In the genomic region with DNA sequence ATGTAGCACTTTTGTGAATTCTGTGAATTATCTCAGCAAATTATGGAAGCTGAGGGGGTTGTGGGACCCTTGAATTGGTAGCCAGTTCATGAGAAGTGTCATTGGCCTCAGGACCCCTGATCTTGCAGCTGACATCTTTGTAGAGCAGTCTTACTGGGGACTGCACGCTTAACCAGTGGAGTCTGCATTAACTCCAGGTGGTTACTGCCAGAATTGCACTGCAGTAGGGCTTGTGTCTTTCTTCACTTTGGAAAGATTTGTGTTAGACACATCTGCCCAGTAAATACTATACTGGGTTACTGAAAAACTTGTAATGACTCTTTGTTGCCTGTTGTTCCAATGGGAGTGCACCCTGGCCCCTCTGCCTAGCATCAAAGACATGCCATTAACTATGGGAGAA, we compare ENCODE assay signal across 1 cellular context.
TF ChIP-seq lines count a peak whose summit lies in the region.

No MANE protein-coding gene starts in this region.

TF ChIP-seq in A549, 52 proteins besides CTCF, POLR2A, EP300 and RAD21 (continued from another document):
- TF ChIP-seq MAFK (IDR thresholded peaks at IDR 0.05; ENCODE audit: partially characterized antibody): no peak
- TF ChIP-seq KDM5A (IDR thresholded peaks at IDR 0.05): no peak
- TF ChIP-seq, protein P1, sequence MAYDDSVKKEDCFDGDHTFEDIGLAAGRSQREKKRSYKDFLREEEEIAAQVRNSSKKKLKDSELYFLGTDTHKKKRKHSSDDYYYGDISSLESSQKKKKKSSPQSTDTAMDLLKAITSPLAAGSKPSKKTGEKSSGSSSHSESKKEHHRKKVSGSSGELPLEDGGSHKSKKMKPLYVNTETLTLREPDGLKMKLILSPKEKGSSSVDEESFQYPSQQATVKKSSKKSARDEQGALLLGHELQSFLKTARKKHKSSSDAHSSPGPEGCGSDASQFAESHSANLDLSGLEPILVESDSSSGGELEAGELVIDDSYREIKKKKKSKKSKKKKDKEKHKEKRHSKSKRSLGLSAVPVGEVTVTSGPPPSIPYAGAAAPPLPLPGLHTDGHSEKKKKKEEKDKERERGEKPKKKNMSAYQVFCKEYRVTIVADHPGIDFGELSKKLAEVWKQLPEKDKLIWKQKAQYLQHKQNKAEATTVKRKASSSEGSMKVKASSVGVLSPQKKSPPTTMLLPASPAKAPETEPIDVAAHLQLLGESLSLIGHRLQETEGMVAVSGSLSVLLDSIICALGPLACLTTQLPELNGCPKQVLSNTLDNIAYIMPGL (CRISPR knock-in tag; IDR thresholded peaks at IDR 0.05; ENCODE audit: borderline replicate concordance): no peak
- no peak for TF ChIP-seq JUNB (IDR thresholded peaks at IDR 0.05)
- TF ChIP-seq CHD2 (IDR thresholded peaks at IDR 0.05; ENCODE audit: low read length, partially characterized antibody): no peak
- TF ChIP-seq HOXB5 (CRISPR knock-in tag; IDR thresholded peaks at IDR 0.05): no peak
- TF ChIP-seq ZNF302 (CRISPR knock-in tag; IDR thresholded peaks at IDR 0.05): no peak
